8 cellular contexts compared by ENCODE assay signal in genomic region chr1:231422798-231423309, GRCh38. TPM values are rescaled to one million over a fixed set of nuclear protein-coding genes. Genes with fewer than 3 reads are reported as not detected.
A peak's percentile ranks its signal among the peaks of the same experiment; 100 is the strongest.
DNase-seq lines count a peak whose midpoint lies in the region; ATAC-seq and TF ChIP-seq lines count a peak whose summit lies in the region.

No MANE protein-coding gene starts in this region.

- H3K36me3 Mint-ChIP-seq in natural killer cell, result no peaks in the 10 kb centered on the region

- peaks cover 0 to 9% of the 10 kb centered on the region in 2 donors for H3K27me3 Mint-ChIP-seq in natural killer cell (ENCODE audit: low read depth in 2 of 2)

- TF ChIP-seq CTCF in AG04450 (IDR thresholded peaks at IDR 0.05; ENCODE audit: low read depth, low read length) (no peak), colonic mucosa (IDR thresholded peaks at IDR 0.05) (no peak), natural killer cell (IDR thresholded peaks at IDR 0.05) (no peak)

- DNase-seq in AG04450 (ENCODE audit: low read depth, low spot score), result no peak
- no peak for DNase-seq in colonic mucosa
- no peak for DNase-seq in natural killer cell
- DNase-seq in NCI-H82 treated with DMSO at 0.1 percent for 48 hours (lab: John Stamatoyannopoulos, UW; ENCODE audit: unreplicated experiment), result no peak
- no peak for DNase-seq in posterior cingulate gyrus
- DNase-seq in iPS-NIHi11 (ENCODE audit: low spot score), result no peak

- H3K4me1 ChIP-seq in colonic mucosa, result peaks cover 5% of the 10 kb centered on the region

- H3K9me3 ChIP-seq in AG04450 (ENCODE audit: control insufficient read depth, insufficient read depth, low read length) (no peaks in the 10 kb centered on the region), KOPT-K1 (ENCODE audit: insufficient read depth, low read length, poor library complexity, severe bottlenecking) (no peaks in the 10 kb centered on the region), colonic mucosa (no peaks in the 10 kb centered on the region)

- H3K4me1 Mint-ChIP-seq in natural killer cell, result peaks cover 34 to 40% of the 10 kb centered on the region in 2 donors

- peak overlapping the region; percentile 76 to 85 for H3K9ac ChIP-seq in colonic mucosa (ENCODE audit: low read depth in 2 of 2, low read length in 2 of 2)

- intact Hi-C loops in colonic mucosa (cut with DNase I) (loop anchor here (10.0 kb wide), 1 partner anchor 58 kb away; no protein-coding TSS in a partner anchor), natural killer cell (cut with micrococcal nuclease) (loop anchor here (5.0 kb wide), 1 partner anchor 39 kb away; no protein-coding TSS in a partner anchor), posterior cingulate gyrus (cut with DNase I) (loop anchor here (5.0 kb wide), 1 partner anchor 104 kb away; the partner anchor contains the start of gene TSNAX)

- POLR2A ChIA-PET in AG04450 (lab: Yijun Ruan, JAX), result no interaction called here

- peak overlapping the region; percentile 82 for H3K4me3 Mint-ChIP-seq in natural killer cell

- H3K27ac Mint-ChIP-seq in natural killer cell, result peak overlapping the region; percentile 54 to 61

- H3K9me3 Mint-ChIP-seq in natural killer cell, result no peaks in the 10 kb centered on the region

- H3K27me3 ChIP-seq in AG04450 (ENCODE audit: control insufficient read depth, insufficient read depth, low read length) (no peaks in the 10 kb centered on the region), colonic mucosa (no peaks in the 10 kb centered on the region)

- H3K36me3 ChIP-seq in KOPT-K1 (ENCODE audit: insufficient read depth, low read length), result peaks cover 7% of the 10 kb centered on the region; the same call in 1 of the 2 replicates
- no peaks in the 10 kb centered on the region for H3K36me3 ChIP-seq in colonic mucosa

- H3K27ac ChIP-seq in AG04450 (ENCODE audit: low read depth, low read length) (peak overlapping the region; percentile 53), KOPT-K1 (ENCODE audit: low read depth, low read length, poor library complexity, severe bottlenecking) (peak overlapping the region; percentile 67), colonic mucosa (peak overlapping the region; percentile 98)

- H3K4me3 ChIP-seq in AG04450 (ENCODE audit: low read depth, low read length) (peak overlapping the region; percentile 83), colonic mucosa (peak overlapping the region; percentile 76)

- CTCF ChIA-PET in AG04450 (lab: Charles Lee), result no interaction called here

- ATAC-seq in natural killer cell (no peak), HG03135 (IDR thresholded peaks at IDR 0.05; ENCODE audit: unreplicated experiment) (no peak)

RNA-seq across cellular contexts. Expression of gene EGLN1, which starts 0.8 kb away (rescaled TPM):
- polyA plus RNA-seq in AG04450 (2011; rRNA removed), result 31.9 and 48.2 TPM in 2 replicates
- polyA minus RNA-seq in AG04450 (2011; rRNA and poly(A)+ RNA removed), result 17.9 and 39.8 TPM in 2 replicates
- total RNA-seq in colonic mucosa (10 to 100 TPM; 36.6 to 79.1 TPM), natural killer cell (10 to 100 TPM; 14.2 to 27.5 (median 24.5) TPM)
